In genomic region chr16:74606521-74607309, GRCh38 we compare ENCODE assay signal across 8 cellular contexts. TPM values are rescaled to one million over a fixed set of nuclear protein-coding genes. Genes with fewer than 3 reads are reported as not detected.
DNase-seq lines count a peak whose midpoint lies in the region; ATAC-seq, FAIRE-seq and TF ChIP-seq lines count a peak whose summit lies in the region.

GLG1 (minus strand) TSS chr16:74607114; CDS start chr16:74607094, 20 bp downstream.

- H3K27me3 ChIP-seq in CD8-positive, alpha-beta T cell (ENCODE audit: insufficient read depth, low read length) = no peaks in the 10 kb centered on the region
- H3K27me3 ChIP-seq in H1 (replicated peaks in 1 of 4; ENCODE audit: control insufficient read depth in 3 of 4, extremely low read depth in 1 of 4, insufficient read depth in 3 of 4, low read length in 3 of 4) = no peaks in the 10 kb centered on the region

- H3K14ac ChIP-seq in H1 (ENCODE audit: insufficient read length) = no peak within 1 kb of the TSS

- peaks cover 25 to 48% of the 10 kb centered on the region in 2 experiments for H3K79me2 ChIP-seq in H1 (ENCODE audit: control insufficient read depth in 1 of 2, insufficient read depth in 2 of 2, low read length in 2 of 2)

- peak within 1 kb of the TSS; percentile 92 for H3K56ac ChIP-seq in H1 (replicated peaks; ENCODE audit: insufficient read length, low read depth, low read length)

- H2BK20ac ChIP-seq in H1 (ENCODE audit: low read length) = 0 out of 2 replicates have a peak within 1 kb of the TSS, but pooled peaks have one; percentile 84

- FAIRE-seq in H1 (lab: Jason Lieb, UNC) = no peak

- intact Hi-C loops in CD8-positive, alpha-beta T cell (cut with DNase I, micrococcal nuclease) = loop anchor here (1.0 to 10.0 kb wide), 7 partner anchors 34 to 1041 kb away; partner anchors contain the start of genes PSMD7 (in 2 of the 2), KARS1 (in 1 of the 2), TERF2IP (in 1 of the 2) and WDR59 (in 1 of the 2)

- H3K4ac ChIP-seq in H1 (replicated peaks; ENCODE audit: insufficient read length, low read depth, low read length) = peak within 1 kb of the TSS; percentile 28

- POLR2A ChIA-PET in CD8-positive, alpha-beta T cell (lab: Charles Lee) = interaction anchor here (0.6 to 2.5 kb wide), 14 partner anchors 8 to 141 kb away, joined by 3 to 14 read pairs (median 4); partner anchors contain the start of gene RFWD3
- POLR2A ChIA-PET in H1 (lab: Charles Lee; ENCODE audit: partially characterized antibody) = interaction anchor here (0.7 to 4.6 kb wide), 21 partner anchors 10 to 309 kb away, joined by 3 to 27 read pairs (median 4); partner anchors contain the start of gene RFWD3

- ATAC-seq in CD8-positive, alpha-beta T cell = peak; percentile 94
- peak; percentile 94 for ATAC-seq in GM19455 (IDR thresholded peaks at IDR 0.05; ENCODE audit: unreplicated experiment)
- ATAC-seq in activated CD8-positive, alpha-beta memory T cell treated with anti-CD3 and anti-CD28 coated beads, Interleukin-2, amount 10 ng/mL, durations not matched to agents 7 days and 5 days = peak; percentile 95

- H3K27me3 Mint-ChIP-seq in CD8-positive, alpha-beta T cell (ENCODE audit: low read depth) = no peaks in the 10 kb centered on the region
- H3K27me3 Mint-ChIP-seq in activated CD8-positive, alpha-beta memory T cell treated with anti-CD3 and anti-CD28 coated beads, Interleukin-2, amount 10 ng/mL, durations not matched to agents 7 days and 5 days = no peaks in the 10 kb centered on the region

- peaks cover 64% of the 10 kb centered on the region for H3K4me1 Mint-ChIP-seq in CD8-positive, alpha-beta T cell (ENCODE audit: low read depth)
- peaks cover 60% of the 10 kb centered on the region for H3K4me1 Mint-ChIP-seq in activated CD8-positive, alpha-beta memory T cell treated with anti-CD3 and anti-CD28 coated beads, Interleukin-2, amount 10 ng/mL, durations not matched to agents 7 days and 5 days

- TF ChIP-seq RAD21 in H1 (IDR thresholded peaks at IDR 0.05 in 1 of 2, conservative IDR thresholded peaks at IDR 0.05 in 1 of 2; ENCODE audit: low read depth in 2 of 2, low read length in 2 of 2) = peak in 1 of 2 experiments; percentile 6; a peak in 1 of 4 replicates

- peak within 1 kb of the TSS; percentile 86 to 97 (median 96) for H3K9ac ChIP-seq in H1 (replicated peaks in 1 of 4; ENCODE audit: extremely low read depth in 1 of 4, low read depth in 3 of 4, low read length in 3 of 4)

- H3K4me3 ChIP-seq in CD8-positive, alpha-beta T cell (ENCODE audit: low read depth, low read length) = peak within 1 kb of the TSS; percentile 65
- peak within 1 kb of the TSS; percentile 71 to 92 (median 89) for H3K4me3 ChIP-seq in H1 (ENCODE audit: extremely low read depth in 1 of 4, insufficient read depth in 2 of 4, low read depth in 3 of 4, low read length in 4 of 4)

- peak within 1 kb of the TSS; percentile 90 for H4K5ac ChIP-seq in H1 (ENCODE audit: insufficient read length, low read depth, low read length)

- H2BK15ac ChIP-seq in H1 (ENCODE audit: low read length) = peak within 1 kb of the TSS; percentile 84; the same call in 1 of the 2 replicates

- peak within 1 kb of the TSS; percentile 62 for H2BK120ac ChIP-seq in H1 (replicated peaks; ENCODE audit: low read depth, low read length)

- peak; percentile 89 to 92 for TF ChIP-seq POLR2A in H1 (IDR thresholded peaks at IDR 0.05; ENCODE audit: control extremely low read depth in 1 of 2, low read depth in 2 of 2, low read length in 2 of 2)

- H3K4me2 ChIP-seq in H1 (ENCODE audit: insufficient read depth in 1 of 2, low read depth in 2 of 2, low read length in 2 of 2) = peak within 1 kb of the TSS; percentile 84 to 87

- no peaks in the 10 kb centered on the region; the same call in 1 of the 2 replicates for H3K79me1 ChIP-seq in H1 (ENCODE audit: low read depth, low read length)

- TF ChIP-seq CTCF in CD8-positive, alpha-beta T cell (IDR thresholded peaks at IDR 0.05) = no peak
- no peak for TF ChIP-seq CTCF in H1 (IDR thresholded peaks at IDR 0.05; ENCODE audit: control extremely low read depth in 1 of 3, insufficient read depth in 1 of 3, low read depth in 1 of 3, low read length in 3 of 3)

- DNase-seq in CD8-positive, alpha-beta T cell = peak; percentile 80 to 94 (median 91)
- peak; percentile 89 for DNase-seq in HK-2 (ENCODE audit: unreplicated experiment)
- peak; percentile 85 to 93 for DNase-seq in NOMO-1 (lab: John Stamatoyannopoulos, UW; ENCODE audit: unreplicated experiment in 2 of 2)
- DNase-seq in activated CD8-positive, alpha-beta memory T cell treated with anti-CD3 and anti-CD28 coated beads, Interleukin-2, amount 10 ng/mL, durations not matched to agents 7 days and 5 days = peak; percentile 93
- DNase-seq in H1 (ENCODE audit: low read depth in 1 of 2, low spot score in 2 of 2) = peak; percentile 74 to 88
- peak; percentile 96 for DNase-seq in mesenteric fat pad (ENCODE audit: low spot score)
- DNase-seq in stimulated activated CD8-positive, alpha-beta memory T cell treated with anti-CD3 and anti-CD28 coated beads, Interleukin-15, amount 100 ng/mL, for 1 hour (ENCODE audit: low read depth) = peak; percentile 78

- peaks cover under 1 to 7% of the 10 kb centered on the region in 2 experiments for H4K20me1 ChIP-seq in H1 (replicated peaks in 1 of 2; ENCODE audit: control insufficient read depth in 1 of 2, insufficient read depth in 2 of 2, low read length in 2 of 2)

- CTCF ChIA-PET in CD8-positive, alpha-beta T cell (lab: Charles Lee) = interaction anchor here (0.6 to 1.0 kb wide), 4 partner anchors 10 to 103 kb away, joined by 3 to 4 read pairs (median 3); no protein-coding TSS in a partner anchor
- CTCF ChIA-PET in activated CD8-positive, alpha-beta memory T cell treated with anti-CD3 and anti-CD28 coated beads, Interleukin-2, amount 10 ng/mL, durations not matched to agents 7 days and 5 days (lab: Charles Lee) = interaction anchor here (1.0 to 1.6 kb wide), 2 partner anchors 16 to 113 kb away, joined by 3 to 5 read pairs; no protein-coding TSS in a partner anchor
- CTCF ChIA-PET in H1 (lab: Charles Lee; ENCODE audit: partially characterized antibody) = interaction anchor here (0.7 to 1.8 kb wide), 3 partner anchors 16 to 256 kb away, joined by 3 to 8 read pairs (median 6); no protein-coding TSS in a partner anchor

- TF ChIP-seq EP300 in H1 (IDR thresholded peaks at IDR 0.05; ENCODE audit: borderline replicate concordance in 1 of 2, low read depth in 2 of 2, low read length in 2 of 2) = no peak

- H3K23me2 ChIP-seq in H1 (ENCODE audit: low read depth, low read length) = peaks cover 4% of the 10 kb centered on the region

- H2BK5ac ChIP-seq in H1 (ENCODE audit: low read depth, low read length) = peak within 1 kb of the TSS; percentile 79

- peak within 1 kb of the TSS; percentile 79 for H3K18ac ChIP-seq in H1 (ENCODE audit: extremely low read depth, low read length)

- no peaks in the 10 kb centered on the region for H3K9me3 ChIP-seq in CD8-positive, alpha-beta T cell (ENCODE audit: low read length)
- H3K9me3 ChIP-seq in H1 (ENCODE audit: insufficient read depth in 2 of 2, low read depth in 1 of 2, low read length in 1 of 2) = no peaks in the 10 kb centered on the region

- peaks cover 65% of the 10 kb centered on the region for H3K4me1 ChIP-seq in CD8-positive, alpha-beta T cell (ENCODE audit: insufficient read depth, low read length)
- peaks cover 2 to 7% (median 6%) of the 10 kb centered on the region in 4 experiments; a peak in 5 of 7 replicates for H3K4me1 ChIP-seq in H1 (replicated peaks in 1 of 4; ENCODE audit: control insufficient read depth in 3 of 4, insufficient read depth in 4 of 4, low read length in 3 of 4)

- H3K36me3 ChIP-seq in CD8-positive, alpha-beta T cell (ENCODE audit: insufficient read depth, low read length) = no peaks in the 10 kb centered on the region
- no peaks in the 10 kb centered on the region for H3K36me3 ChIP-seq in H1 (ENCODE audit: control insufficient read depth in 2 of 4, insufficient read depth in 4 of 4, low read length in 3 of 4)

- WGBS in H1 (ENCODE audit: extremely low coverage in 1 of 2, insufficient coverage in 1 of 2, insufficient read length in 1 of 2, insufficient replicate concordance in 2 of 2, low coverage in 1 of 2, low lambda C conversion rate in 2 of 2, missing lambda C conversion rate in 1 of 2), 2 experiments = 1% methylated on average over 51 of the region's 77 CpGs; no CpG with 5 or more reads in 1 of the 2 experiments

- H3K23ac ChIP-seq in H1 (ENCODE audit: insufficient read length) = no peak within 1 kb of the TSS

- H3K27ac ChIP-seq in CD8-positive, alpha-beta T cell (ENCODE audit: low read depth, low read length) = peak within 1 kb of the TSS; percentile 93
- peak within 1 kb of the TSS; percentile 85 for H3K27ac ChIP-seq in H1 (ENCODE audit: low read depth, low read length)

- H2AK5ac ChIP-seq in H1 (ENCODE audit: low read depth, low read length) = no peak within 1 kb of the TSS

- H4K91ac ChIP-seq in H1 (replicated peaks; ENCODE audit: insufficient read length, low read length) = no peak within 1 kb of the TSS

- H3K9me3 Mint-ChIP-seq in CD8-positive, alpha-beta T cell = no peaks in the 10 kb centered on the region
- H3K9me3 Mint-ChIP-seq in activated CD8-positive, alpha-beta memory T cell treated with anti-CD3 and anti-CD28 coated beads, Interleukin-2, amount 10 ng/mL, durations not matched to agents 7 days and 5 days (ENCODE audit: low read depth) = no peaks in the 10 kb centered on the region

- H4K8ac ChIP-seq in H1 (ENCODE audit: extremely low read depth, insufficient read depth, low read length) = peak within 1 kb of the TSS; percentile 98

- H2BK12ac ChIP-seq in H1 (ENCODE audit: low read depth, low read length) = peak within 1 kb of the TSS; percentile 33; the same call in 1 of the 2 replicates

- H3K36me3 Mint-ChIP-seq in CD8-positive, alpha-beta T cell = peaks cover 12% of the 10 kb centered on the region
- H3K36me3 Mint-ChIP-seq in activated CD8-positive, alpha-beta memory T cell treated with anti-CD3 and anti-CD28 coated beads, Interleukin-2, amount 10 ng/mL, durations not matched to agents 7 days and 5 days = peaks cover 14% of the 10 kb centered on the region

- H3K27ac Mint-ChIP-seq in CD8-positive, alpha-beta T cell = peak within 1 kb of the TSS; percentile 97
- peak within 1 kb of the TSS; percentile 89 for H3K27ac Mint-ChIP-seq in activated CD8-positive, alpha-beta memory T cell treated with anti-CD3 and anti-CD28 coated beads, Interleukin-2, amount 10 ng/mL, durations not matched to agents 7 days and 5 days

- H2AFZ ChIP-seq in H1 (ENCODE audit: low read length) = peak within 1 kb of the TSS; percentile 54; the same call in 1 of the 2 replicates

- peak within 1 kb of the TSS; percentile 97 for H3K4me3 Mint-ChIP-seq in CD8-positive, alpha-beta T cell
- peak within 1 kb of the TSS; percentile 93 for H3K4me3 Mint-ChIP-seq in activated CD8-positive, alpha-beta memory T cell treated with anti-CD3 and anti-CD28 coated beads, Interleukin-2, amount 10 ng/mL, durations not matched to agents 7 days and 5 days

RNA-seq across cellular contexts. Expression of gene GLG1, which starts in this region (rescaled TPM):
- 10 to 100 TPM; 73.7 to 79.4 TPM for total RNA-seq in CD8-positive, alpha-beta T cell
- 10 to 100 TPM; 74.0 to 86.9 TPM for total RNA-seq in activated CD8-positive, alpha-beta memory T cell treated with anti-CD3 and anti-CD28 coated beads, Interleukin-2, amount 10 ng/mL, durations not matched to agents 7 days and 5 days
- total RNA-seq in H1 (2021; fragmentation: NEBNext Ultra II Directional; extraction: Animal tissue kit (Norgen Biotek cat#: 25700)) = 137 and 139 TPM in 2 replicates
- polyA plus RNA-seq in H1 (2011; rRNA removed) = 51.6 and 53.4 TPM in 2 replicates
- 69.1 TPM for polyA plus RNA-seq in H1 (2011; cell fraction: cytosol; rRNA removed)
- polyA plus RNA-seq in H1 (2011; cell fraction: nucleus; rRNA removed) = 98.3 TPM
- polyA plus RNA-seq in H1 (2012, experiment 1 of 2) = 93.7 to 100 TPM (median 96.3 TPM) in 4 replicates
- 11.2 TPM for polyA plus RNA-seq in H1 (2012, experiment 2 of 2)
- polyA plus RNA-seq in H1 (2013, experiment 1 of 2) = 164 TPM
- polyA plus RNA-seq in H1 (2013, experiment 2 of 2) = 136 TPM
- polyA minus RNA-seq in H1 (2011; rRNA and poly(A)+ RNA removed) = 174 and 185 TPM in 2 replicates
- 91.2 TPM for polyA minus RNA-seq in H1 (2011; cell fraction: cytosol; rRNA and poly(A)+ RNA removed)
- 89.8 TPM for polyA minus RNA-seq in H1 (2011; cell fraction: nucleus; rRNA and poly(A)+ RNA removed)
- 102 TPM for total RNA-seq in mesenteric fat pad

Comparison
In these comparisons a context has a peak if more than half of its experiments do, and no peak if none do; other contexts are left out.
1. Peak in every context shown above with its lines: DNase-seq, ATAC-seq, H3K4me3 ChIP-seq and H3K27ac ChIP-seq.